In genomic region chr6:22078802-22079545, GRCh38 we compare ENCODE assay signal across 26 cellular contexts.
DNase-seq lines count a peak whose midpoint lies in the region; ATAC-seq and TF ChIP-seq lines count a peak whose summit lies in the region.
"Had no signal": no experiment of that assay in that cellular context is flagged by ENCODE, and none has a peak within 500 bp of the region (broad histone marks: within the 10 kb centered on the region; RNA-seq: fewer than 3 reads in every experiment).

No MANE protein-coding gene starts in this region.

- peak overlapping the region; percentile 32; the same call in 1 of the 2 replicates for H3K27ac ChIP-seq in DND-41 (ENCODE audit: low read length)
- H3K27ac ChIP-seq: breast epithelium, C4-2B, esophagus muscularis mucosa, gastrocnemius medialis had no signal

- H3K4me3 ChIP-seq in DND-41 (ENCODE audit: low read depth in 1 of 2, low read length in 2 of 2), result no peak overlapping the region
- no peak overlapping the region for H3K4me3 ChIP-seq in choroid plexus epithelial cell (ENCODE audit: low read depth, low read length)
- H3K4me3 ChIP-seq: breast epithelium, coronary artery, esophagus muscularis mucosa, gastrocnemius medialis had no signal

- H3K4me3 Mint-ChIP-seq in mesothelial cell of epicardium, result no peak overlapping the region
- H3K4me3 Mint-ChIP-seq: activated CD8-positive, alpha-beta T cell treated with anti-CD3 and anti-CD28 coated beads for 36 hours; activated naive CD8-positive, alpha-beta T cell treated with anti-CD3 and anti-CD28 coated beads, Interleukin-2, amount 50 U/mL, for 24 hours; effector memory CD8-positive, alpha-beta T cell; T-cell had no signal

- no peaks in the 10 kb centered on the region for H3K9me3 ChIP-seq in DND-41 (ENCODE audit: insufficient read depth, low read length, severe bottlenecking)
- H3K9me3 ChIP-seq: breast epithelium, esophagus muscularis mucosa, gastrocnemius medialis had no signal

- no peaks in the 10 kb centered on the region for H4K20me1 ChIP-seq in DND-41 (ENCODE audit: insufficient read depth, low read length)

- peaks cover 5% of the 10 kb centered on the region for H3K4me1 ChIP-seq in DND-41 (ENCODE audit: insufficient read depth, low read length)
- H3K4me1 ChIP-seq: breast epithelium, gastrocnemius medialis had no signal

- peaks cover 44% of the 10 kb centered on the region for H3K4me1 Mint-ChIP-seq in mesothelial cell of epicardium
- H3K4me1 Mint-ChIP-seq: activated naive CD8-positive, alpha-beta T cell treated with anti-CD3 and anti-CD28 coated beads, Interleukin-2, amount 50 U/mL, for 24 hours; T-cell had no signal

- no peaks in the 10 kb centered on the region for H3K27me3 Mint-ChIP-seq in mesothelial cell of epicardium (ENCODE audit: low read depth)
- H3K27me3 Mint-ChIP-seq: activated CD8-positive, alpha-beta T cell treated with anti-CD3 and anti-CD28 coated beads for 36 hours; activated naive CD8-positive, alpha-beta T cell treated with anti-CD3 and anti-CD28 coated beads, Interleukin-2, amount 50 U/mL, for 24 hours; effector memory CD8-positive, alpha-beta T cell had no signal

- H3K27me3 ChIP-seq in DND-41 (ENCODE audit: insufficient read depth, low read length, poor library complexity), result no peaks in the 10 kb centered on the region
- H3K27me3 ChIP-seq: breast epithelium, esophagus muscularis mucosa, gastrocnemius medialis had no signal

- H2AFZ ChIP-seq in DND-41 (ENCODE audit: low read depth, low read length), result no peak overlapping the region

- ATAC-seq in DND-41 (ENCODE audit: insufficient read depth, low read depth) (peak; percentile 35; the same call in 1 of the 3 replicates), HG02759 (IDR thresholded peaks at IDR 0.05; ENCODE audit: unreplicated experiment) (no peak), GM18861 (IDR thresholded peaks at IDR 0.05; ENCODE audit: unreplicated experiment) (no peak)
- ATAC-seq: activated CD8-positive, alpha-beta T cell treated with anti-CD3 and anti-CD28 coated beads for 36 hours; activated naive CD8-positive, alpha-beta T cell treated with anti-CD3 and anti-CD28 coated beads, Interleukin-2, amount 50 U/mL, for 24 hours; effector memory CD8-positive, alpha-beta T cell; gastrocnemius medialis; T-cell had no signal

- H3K36me3 Mint-ChIP-seq in mesothelial cell of epicardium, result peaks cover 25% of the 10 kb centered on the region
- H3K36me3 Mint-ChIP-seq: T-cell had no signal

- H3K4me2 ChIP-seq in DND-41 (ENCODE audit: insufficient read depth, low read length), result no peak overlapping the region

- 0 out of 2 replicates have a peak, but pooled peaks cover under 1% of the 10 kb centered on the region for H3K36me3 ChIP-seq in DND-41 (ENCODE audit: insufficient read depth, low read length)
- H3K36me3 ChIP-seq: breast epithelium, esophagus muscularis mucosa, gastrocnemius medialis had no signal

- TF ChIP-seq CTCF in DND-41 (IDR thresholded peaks at IDR 0.05; ENCODE audit: borderline replicate concordance, extremely low read depth, low read length, poor library complexity, severe bottlenecking), result no peak
- no peak for TF ChIP-seq CTCF in choroid plexus epithelial cell (conservative IDR thresholded peaks at IDR 0.05; ENCODE audit: low read depth, low read length)
- no peak for TF ChIP-seq CTCF in mesothelial cell of epicardium (IDR thresholded peaks at IDR 0.05; ENCODE audit: unreplicated experiment)

- H3K9ac ChIP-seq in DND-41 (ENCODE audit: low read depth, low read length), result no peak overlapping the region

- no peaks in the 10 kb centered on the region for H3K79me2 ChIP-seq in DND-41 (ENCODE audit: insufficient read depth, low read length)

- DNase-seq in DND-41 (no peak), NCI-H69 (lab: John Stamatoyannopoulos, UW) (peak; percentile 23), choroid plexus epithelial cell (ENCODE audit: low read depth) (peak; percentile 39), mesothelial cell of epicardium (ENCODE audit: low spot score in 2 of 2, unreplicated experiment in 2 of 2) (no peak), amniotic stem cell (lab: John Stamatoyannopoulos, UW) (no peak), hypothalamus (lab: John Stamatoyannopoulos, UW) (no peak)
- DNase-seq: activated CD4-positive, alpha-beta T cell treated with anti-CD3 and anti-CD28 coated beads for 1 hour; activated CD8-positive, alpha-beta T cell treated with anti-CD3 and anti-CD28 coated beads for 36 hours; activated gamma-delta T cell; activated naive CD8-positive, alpha-beta T cell treated with anti-CD3 and anti-CD28 coated beads, Interleukin-2, amount 50 U/mL, for 24 hours; effector memory CD8-positive, alpha-beta T cell; gastrocnemius medialis; kidney glomerular epithelial cell; mammary epithelial cell; NCI-H1436 treated with DMSO at 0.1 percent for 48 hours; NCI-H446 treated with DMSO at 0.1 percent for 48 hours; NK-92 treated with Interleukin-12 subunit alpha and Interleukin-12 subunit beta, amount 100 ng/mL, for 24 hours; stimulated activated CD4-positive, alpha-beta T cell treated with anti-CD3 and anti-CD28 coated beads, Interleukin-4, amount 100 ng/mL, for 24 hours; stimulated activated naive CD4-positive, alpha-beta T cell; T-cell had no signal

- H3K9me3 Mint-ChIP-seq in mesothelial cell of epicardium, result peaks cover 7% of the 10 kb centered on the region
- H3K9me3 Mint-ChIP-seq: activated CD8-positive, alpha-beta T cell treated with anti-CD3 and anti-CD28 coated beads for 36 hours; T-cell had no signal

- peak overlapping the region; percentile 35 for H3K27ac Mint-ChIP-seq in mesothelial cell of epicardium
- H3K27ac Mint-ChIP-seq: activated CD8-positive, alpha-beta T cell treated with anti-CD3 and anti-CD28 coated beads for 36 hours; activated naive CD8-positive, alpha-beta T cell treated with anti-CD3 and anti-CD28 coated beads, Interleukin-2, amount 50 U/mL, for 24 hours; effector memory CD8-positive, alpha-beta T cell; T-cell had no signal

Comparison
In these comparisons a context has a peak if more than half of its experiments do, and no peak if none do; other contexts are left out.
1. DNase-seq: peak in NCI-H69 (single experiment) and choroid plexus epithelial cell (single experiment); none in DND-41 (single experiment), mesothelial cell of epicardium (0 of 2), amniotic stem cell (single experiment) and hypothalamus (0 of 51).